In genomic region chr3:37993067-37993809, GRCh38 we compare ENCODE assay signal across 1 cellular context.
TF ChIP-seq lines count a peak whose summit lies in the region.

No MANE protein-coding gene starts in this region.

TF ChIP-seq in HCT116, 20 proteins besides CTCF, POLR2A, EP300 and RAD21 (continued from another document):
- TF ChIP-seq ZBTB33 (IDR thresholded peaks at IDR 0.05; ENCODE audit: extremely low read depth, insufficient replicate concordance, low read length): no peak
- no peak for TF ChIP-seq MAX (IDR thresholded peaks at IDR 0.05)
- no peak for TF ChIP-seq EGR1 (IDR thresholded peaks at IDR 0.05; ENCODE audit: low read depth)
- no peak for TF ChIP-seq ZNF274 (IDR thresholded peaks at IDR 0.05; ENCODE audit: low read depth, low read length)
- TF ChIP-seq ELF1 (IDR thresholded peaks at IDR 0.05; ENCODE audit: borderline replicate concordance, low read depth): no peak
- TF ChIP-seq ZFX (IDR thresholded peaks at IDR 0.05): no peak
- no peak for TF ChIP-seq CEBPB (IDR thresholded peaks at IDR 0.05; ENCODE audit: low read depth)
- TF ChIP-seq SIN3A (IDR thresholded peaks at IDR 0.05; ENCODE audit: low read depth): no peak
- no peak for TF ChIP-seq FOSL1 (IDR thresholded peaks at IDR 0.05; ENCODE audit: low read depth)
- no peak for TF ChIP-seq JUND (IDR thresholded peaks at IDR 0.05)
- TF ChIP-seq EZH2 (IDR thresholded peaks at IDR 0.05): no peak
